In the genomic region with DNA sequence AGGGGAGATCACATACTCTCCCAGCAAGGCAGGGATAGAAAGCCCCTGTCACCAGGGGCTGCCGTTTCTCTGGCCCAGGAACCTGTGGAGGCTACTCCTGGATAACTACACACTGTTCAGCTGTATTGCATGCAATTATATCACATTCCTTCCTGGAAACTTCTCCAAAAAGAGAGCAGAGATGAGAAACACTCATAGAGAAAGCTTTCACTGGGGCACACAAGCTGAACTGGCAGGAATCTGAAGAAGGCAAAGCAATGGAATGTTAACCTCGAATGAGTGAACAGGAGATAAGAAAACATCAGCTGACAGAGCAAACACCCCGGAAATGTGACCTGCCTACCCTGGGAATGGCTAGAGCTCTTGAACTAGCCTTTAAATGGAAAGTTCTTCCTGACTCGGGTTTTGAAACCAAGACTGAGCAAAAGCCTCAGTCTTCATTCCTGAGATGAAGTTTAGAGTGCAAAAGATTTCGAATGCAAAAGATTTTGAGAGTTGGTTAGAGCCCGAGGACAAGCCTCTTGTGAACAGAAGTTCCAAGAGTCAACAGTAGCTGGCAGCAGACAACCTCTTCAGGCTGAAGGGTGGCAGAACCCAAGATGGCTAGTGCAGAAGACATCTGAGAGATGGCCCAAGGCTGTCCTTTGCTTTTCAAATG, we compare ENCODE assay signal across 9 cellular contexts. TPM values are rescaled to one million over a fixed set of nuclear protein-coding genes. Genes with fewer than 3 reads are reported as not detected.
DNase-seq lines count a peak whose midpoint lies in the region; ATAC-seq, FAIRE-seq and TF ChIP-seq lines count a peak whose summit lies in the region.
"Had no signal": no experiment of that assay in that cellular context is flagged by ENCODE, and none has a peak within 500 bp of the region (broad histone marks: within the 10 kb centered on the region; RNA-seq: fewer than 3 reads in every experiment).

No MANE protein-coding gene starts in this region.

- DNase-seq in GM03348 (ENCODE audit: low spot score) (peak; percentile 84), M059J (ENCODE audit: low read depth) (peak; percentile 95), epidermal melanocyte (ENCODE audit: insufficient read length, low spot score) (peak; percentile 30), pancreas (peak in 2 of 6 donors; percentile 28 to 31), CD1c-positive myeloid dendritic cell (ENCODE audit: extremely low spot score) (no peak), ecto neural progenitor cell (ENCODE audit: low spot score) (no peak)
- no peak for DNase-seq in activated naive CD4-positive, alpha-beta T cell (lab: John Stamatoyannopoulos, UW)
- no peak for DNase-seq in stimulated activated CD4-positive, alpha-beta T cell treated with anti-CD3 and anti-CD28 coated beads, Interleukin-15, amount 100 ng/mL, for 24 hours
- DNase-seq: immature natural killer cell had no signal

- H3K9me3 ChIP-seq in pancreas, result no peaks in the 10 kb centered on the region

- H3K36me3 ChIP-seq in pancreas, result no peaks in the 10 kb centered on the region

- H3K4me1 ChIP-seq in pancreas, result peaks cover 0 to 9% (median 0%) of the 10 kb centered on the region in 3 donors

- ATAC-seq in pancreas, result peak; percentile 75 to 87 (median 82)

- peak overlapping the region; percentile 11 to 72 (median 60) for H3K27ac ChIP-seq in pancreas

- peak overlapping the region in 1 of 4 donors; percentile 1 for H3K4me3 ChIP-seq in pancreas

- FAIRE-seq in pancreas (lab: Jason Lieb, UNC), result no peak

- H3K27me3 ChIP-seq in pancreas, result no peaks in the 10 kb centered on the region

- intact Hi-C loops in pancreas (cut with DNase I), result no loop called here

- 14 to 18% methylated on average over 6 of the region's 6 CpGs for WGBS in pancreas, 2 donors

- TF ChIP-seq CTCF in pancreas (IDR thresholded peaks at IDR 0.05), result peak in 3 of 4 donors; percentile 36 to 41 (median 38)

RNA-seq across cellular contexts. Expression of a gene that starts 32.3 kb away (rescaled TPM):
- total RNA-seq in M059J (2014; rRNA removed; shearing (Covaris generic)), result 78.3 and 110 TPM in 2 replicates
- total RNA-seq in pancreas, result 10 to 100 TPM; 11.5 to 37.7 (median 19.1) TPM
- polyA plus RNA-seq in pancreas, result 10 to 100 TPM; 17.0 to 54.6 TPM
- polyA plus RNA-seq: immature natural killer cell had no signal

Comparison
In these comparisons a context has a peak if more than half of its experiments do, and no peak if none do; other contexts are left out.
1. DNase-seq: peak in GM03348 (single experiment), M059J (single experiment) and epidermal melanocyte (single experiment); none in activated naive CD4-positive, alpha-beta T cell (0 of 4), CD1c-positive myeloid dendritic cell (single experiment), stimulated activated CD4-positive, alpha-beta T cell treated with anti-CD3 and anti-CD28 coated beads, Interleukin-15, amount 100 ng/mL, for 24 hours (single experiment) and ecto neural progenitor cell (single experiment).